Comparison of ENCODE assay signal across 16 cellular contexts in the genomic region with DNA sequence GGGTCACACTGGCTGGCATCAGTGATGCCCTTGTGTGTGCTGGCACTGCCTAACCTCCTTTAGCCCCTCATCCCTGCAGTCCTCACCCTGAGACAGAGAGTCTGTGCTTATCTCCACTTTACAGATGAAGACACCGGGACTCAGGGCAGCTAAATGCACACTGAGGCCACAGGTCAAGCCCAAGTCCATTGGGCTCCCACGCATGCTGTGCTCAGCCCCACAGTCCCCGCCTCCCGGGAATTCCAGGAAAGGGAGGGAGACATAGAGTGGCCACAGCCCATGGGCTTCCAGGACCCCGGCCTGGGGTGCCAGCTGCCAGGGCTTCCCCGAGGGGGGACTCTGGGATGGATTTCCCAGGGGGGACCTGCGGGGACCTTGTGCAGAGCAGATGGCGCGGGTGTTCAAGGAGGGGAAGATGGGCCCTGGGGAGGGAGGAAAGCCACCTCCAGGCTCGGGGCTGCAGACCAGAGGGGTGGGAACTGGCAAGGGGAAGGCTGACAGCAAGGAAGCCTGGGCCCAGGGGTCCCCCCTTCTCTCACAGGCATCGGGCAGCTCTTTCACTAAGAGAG.
"Had no signal": no experiment of that assay in that cellular context is flagged by ENCODE, and none has a peak within 500 bp of the region (broad histone marks: within the 10 kb centered on the region; RNA-seq: fewer than 3 reads in every experiment).

No MANE protein-coding gene starts in this region.

- H2AFZ ChIP-seq: hepatocyte had no signal

- H3K27ac Mint-ChIP-seq: activated naive CD4-positive, alpha-beta T cell treated with anti-CD3 and anti-CD28 coated beads for 36 hours; activated T-helper 2 cell treated with anti-CD3 and anti-CD28 coated beads, Interferon-gamma antibody, Interleukin-2, Interleukin-4, amounts not matched to agents 10 μg/mL and 5 μg/mL and 100 μg/mL, durations not matched to agents 14 hours and 24 hours and 36 hours; memory B cell; natural killer cell treated with Interleukin-12 subunit alpha and Interleukin-12 subunit beta and Interleukin-15 and Interleukin-18, amount 100 ng/mL, for 72 hours; T-cell had no signal

- H3K36me3 Mint-ChIP-seq: memory B cell; natural killer cell treated with Interleukin-12 subunit alpha and Interleukin-12 subunit beta and Interleukin-15 and Interleukin-18, amount 100 ng/mL, for 72 hours; T-cell had no signal

- ATAC-seq: left lung, right cardiac atrium, T-cell, upper lobe of right lung had no signal

- H3K27ac ChIP-seq: hepatocyte, left lung, skin epidermis, upper lobe of right lung had no signal

- H3K9me3 ChIP-seq: left lung, prostate gland, upper lobe of right lung had no signal

- H3K36me3 ChIP-seq: left lung, prostate gland, upper lobe of right lung had no signal

- H3K4me2 ChIP-seq: hepatocyte had no signal

- DNase-seq: activated CD4-positive, alpha-beta T cell treated with anti-CD3 and anti-CD28 coated beads, Interleukin-2, amount 50 U/mL, for 1 hour; activated naive CD4-positive, alpha-beta T cell treated with anti-CD3 and anti-CD28 coated beads for 36 hours; left lung; occipital lobe; stimulated activated CD4-positive, alpha-beta T cell treated with anti-CD3 and anti-CD28 coated beads, Interleukin-4, amount 100 ng/mL, for 24 hours; stimulated activated naive CD4-positive, alpha-beta T cell; T-cell; T-helper 9 cell; upper lobe of right lung had no signal

- H3K9me3 Mint-ChIP-seq: activated naive CD4-positive, alpha-beta T cell treated with anti-CD3 and anti-CD28 coated beads for 36 hours; activated T-helper 2 cell treated with anti-CD3 and anti-CD28 coated beads, Interferon-gamma antibody, Interleukin-2, Interleukin-4, amounts not matched to agents 10 μg/mL and 5 μg/mL and 100 μg/mL, durations not matched to agents 14 hours and 24 hours and 36 hours; natural killer cell treated with Interleukin-12 subunit alpha and Interleukin-12 subunit beta and Interleukin-15 and Interleukin-18, amount 100 ng/mL, for 72 hours; T-cell had no signal

- H3K4me3 ChIP-seq: hepatocyte, left lung, prostate gland, skin epidermis, upper lobe of right lung had no signal

- H3K4me3 Mint-ChIP-seq: activated naive CD4-positive, alpha-beta T cell treated with anti-CD3 and anti-CD28 coated beads for 36 hours; memory B cell; natural killer cell treated with Interleukin-12 subunit alpha and Interleukin-12 subunit beta and Interleukin-15 and Interleukin-18, amount 100 ng/mL, for 72 hours; T-cell had no signal

- H3K27me3 ChIP-seq: hepatocyte, left lung, upper lobe of right lung had no signal
